In the genomic region with DNA sequence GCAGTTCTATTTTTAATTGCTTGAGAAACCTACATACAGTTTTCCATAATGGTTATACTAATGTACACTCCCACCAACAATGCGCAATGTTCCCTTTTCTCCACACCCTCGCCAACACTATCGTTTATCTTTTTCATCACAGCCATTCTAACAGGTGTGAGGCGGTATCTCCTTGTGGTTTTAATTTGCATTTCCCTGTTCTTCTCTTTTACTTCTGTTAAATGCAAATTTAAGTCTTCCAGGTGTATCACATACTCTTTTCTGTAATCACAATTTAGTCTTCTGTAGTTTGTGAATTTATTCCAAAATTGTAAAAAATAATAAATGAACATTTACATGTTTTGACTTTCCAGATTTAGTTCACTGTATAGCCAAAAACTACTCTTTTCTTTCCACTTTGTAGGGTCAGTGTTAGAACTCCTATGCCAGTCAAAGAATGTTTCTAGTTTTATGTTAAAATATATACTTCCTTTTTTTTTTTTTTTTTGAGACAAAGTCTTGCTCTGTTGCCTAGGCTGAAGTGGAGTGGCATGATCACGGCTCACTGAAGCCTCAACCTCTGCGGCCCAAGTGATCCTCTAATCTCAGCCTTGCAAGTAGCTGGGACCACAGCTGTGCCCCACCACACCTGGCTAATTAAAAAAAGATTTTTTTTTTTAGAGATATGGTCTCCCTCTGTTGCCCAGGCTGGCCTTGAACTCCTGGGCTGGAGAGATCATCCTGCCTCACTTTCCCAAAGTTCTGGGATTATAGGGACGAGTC, we compare ENCODE assay signal across 13 cellular contexts. TPM values are rescaled to one million over a fixed set of nuclear protein-coding genes. Genes with fewer than 3 reads are reported as not detected.
DNase-seq lines count a peak whose midpoint lies in the region; ATAC-seq and TF ChIP-seq lines count a peak whose summit lies in the region.
"Had no signal": no experiment of that assay in that cellular context is flagged by ENCODE, and none has a peak within 500 bp of the region (broad histone marks: within the 10 kb centered on the region; RNA-seq: fewer than 3 reads in every experiment).

No MANE protein-coding gene starts in this region.

- no peaks in the 10 kb centered on the region for H3K27me3 ChIP-seq in MM.1S (replicated peaks; ENCODE audit: insufficient read depth, low read length)

- no peaks in the 10 kb centered on the region for H3K9me2 ChIP-seq in MM.1S (replicated peaks; ENCODE audit: insufficient read depth, low read length)

- DNase-seq in GM12864 (ENCODE audit: low read depth), result peak; percentile 64
- DNase-seq in MM.1S, result peak; percentile 55
- DNase-seq in activated CD4-positive, alpha-beta T cell treated with anti-CD3 and anti-CD28 coated beads, Interleukin-2, amount 10 ng/mL, durations not matched to agents 24 days and 14 days, result no peak
- no peak for DNase-seq in inferior parietal cortex (ENCODE audit: extremely low spot score)
- DNase-seq in NCI-H1048 (lab: John Stamatoyannopoulos, UW), result no peak
- no peak for DNase-seq in activated CD4-positive, alpha-beta T cell treated with anti-CD3 and anti-CD28 coated beads for 4 hours
- DNase-seq: aorta, immature natural killer cell, NCI-H2107 had no signal

- H2AFZ ChIP-seq in MM.1S (ENCODE audit: low read length), result no peak overlapping the region

- TF ChIP-seq CTCF in GM12864 (IDR thresholded peaks at IDR 0.05; ENCODE audit: low read depth, low read length, missing control alignments) (no peak), MM.1S (IDR thresholded peaks at IDR 0.05; ENCODE audit: low read length) (no peak)

- H3K9me3 Mint-ChIP-seq in activated CD4-positive, alpha-beta T cell treated with anti-CD3 and anti-CD28 coated beads, Interleukin-2, amount 10 ng/mL, durations not matched to agents 24 days and 14 days, result no peaks in the 10 kb centered on the region
- H3K9me3 Mint-ChIP-seq: immature natural killer cell had no signal

- no peak overlapping the region for H3K27ac Mint-ChIP-seq in activated CD4-positive, alpha-beta T cell treated with anti-CD3 and anti-CD28 coated beads, Interleukin-2, amount 10 ng/mL, durations not matched to agents 24 days and 14 days
- H3K27ac Mint-ChIP-seq: immature natural killer cell, nephron had no signal

- no peak overlapping the region for H3K4me3 Mint-ChIP-seq in activated CD4-positive, alpha-beta T cell treated with anti-CD3 and anti-CD28 coated beads, Interleukin-2, amount 10 ng/mL, durations not matched to agents 24 days and 14 days
- H3K4me3 Mint-ChIP-seq: immature natural killer cell, nephron had no signal

- H3K36me3 Mint-ChIP-seq in activated CD4-positive, alpha-beta T cell treated with anti-CD3 and anti-CD28 coated beads, Interleukin-2, amount 10 ng/mL, durations not matched to agents 24 days and 14 days (ENCODE audit: low read depth), result no peaks in the 10 kb centered on the region

- intact Hi-C loops in activated CD4-positive, alpha-beta T cell treated with anti-CD3 and anti-CD28 coated beads, Interleukin-2, amount 10 ng/mL, durations not matched to agents 24 days and 14 days (cut with micrococcal nuclease), result loop anchor here (5.0 kb wide), 1 partner anchor 602 kb away; no protein-coding TSS in a partner anchor

- H3K4me1 ChIP-seq in MM.1S (ENCODE audit: low read length), result peaks cover 47% of the 10 kb centered on the region

- H3K4me1 Mint-ChIP-seq in activated CD4-positive, alpha-beta T cell treated with anti-CD3 and anti-CD28 coated beads, Interleukin-2, amount 10 ng/mL, durations not matched to agents 24 days and 14 days, result peaks cover 10% of the 10 kb centered on the region

- H4K20me1 ChIP-seq in MM.1S (ENCODE audit: insufficient read depth, low read length), result no peaks in the 10 kb centered on the region

- H3K4me2 ChIP-seq in MM.1S (ENCODE audit: low read depth, low read length), result peak overlapping the region; percentile 22; the same call in 1 of the 2 replicates

- H3K4me3 ChIP-seq in GM12864 (ENCODE audit: low read depth, low read length) (no peak overlapping the region), MM.1S (ENCODE audit: low read length) (no peak overlapping the region)

- H3K79me2 ChIP-seq in MM.1S (ENCODE audit: low read length), result no peaks in the 10 kb centered on the region

- H3K9ac ChIP-seq in MM.1S (ENCODE audit: low read length), result peak overlapping the region; percentile 18; the same call in 1 of the 2 replicates

- H3K9me3 ChIP-seq in MM.1S (replicated peaks; ENCODE audit: insufficient read depth, low read length), result no peaks in the 10 kb centered on the region

- no peaks in the 10 kb centered on the region for H3K36me3 ChIP-seq in MM.1S (replicated peaks; ENCODE audit: insufficient read depth, low read length)

- peak overlapping the region; percentile 61; the same call in 1 of the 2 replicates for H3K27ac ChIP-seq in MM.1S (ENCODE audit: low read length)
- H3K27ac ChIP-seq: epithelial cell of prostate had no signal

- H3K27me3 Mint-ChIP-seq in activated CD4-positive, alpha-beta T cell treated with anti-CD3 and anti-CD28 coated beads, Interleukin-2, amount 10 ng/mL, durations not matched to agents 24 days and 14 days, result peaks cover 15% of the 10 kb centered on the region

- peaks cover 8% of the 10 kb centered on the region for H3F3A ChIP-seq in MM.1S (ENCODE audit: insufficient read depth, low read length)

- peak; percentile 67 for ATAC-seq in GM19468 (IDR thresholded peaks at IDR 0.05; ENCODE audit: extremely low read depth, unreplicated experiment)
- peak; percentile 74 for ATAC-seq in HG02973 (IDR thresholded peaks at IDR 0.05; ENCODE audit: unreplicated experiment)

RNA-seq across cellular contexts. Expression of gene ACYP2, which starts 15.4 kb away (rescaled TPM):
- total RNA-seq in activated CD4-positive, alpha-beta T cell treated with anti-CD3 and anti-CD28 coated beads, Interleukin-2, amount 10 ng/mL, durations not matched to agents 24 days and 14 days, result 4.0 and 5.9 TPM in 2 replicates

Comparison
In these comparisons a context has a peak if more than half of its experiments do, and no peak if none do; other contexts are left out.
1. DNase-seq: peak in GM12864 (single experiment) and MM.1S (single experiment); none in activated CD4-positive, alpha-beta T cell treated with anti-CD3 and anti-CD28 coated beads, Interleukin-2, amount 10 ng/mL, durations not matched to agents 24 days and 14 days (single experiment), inferior parietal cortex (single experiment), NCI-H1048 (single experiment) and activated CD4-positive, alpha-beta T cell treated with anti-CD3 and anti-CD28 coated beads for 4 hours (0 of 2).